In the genomic region with DNA sequence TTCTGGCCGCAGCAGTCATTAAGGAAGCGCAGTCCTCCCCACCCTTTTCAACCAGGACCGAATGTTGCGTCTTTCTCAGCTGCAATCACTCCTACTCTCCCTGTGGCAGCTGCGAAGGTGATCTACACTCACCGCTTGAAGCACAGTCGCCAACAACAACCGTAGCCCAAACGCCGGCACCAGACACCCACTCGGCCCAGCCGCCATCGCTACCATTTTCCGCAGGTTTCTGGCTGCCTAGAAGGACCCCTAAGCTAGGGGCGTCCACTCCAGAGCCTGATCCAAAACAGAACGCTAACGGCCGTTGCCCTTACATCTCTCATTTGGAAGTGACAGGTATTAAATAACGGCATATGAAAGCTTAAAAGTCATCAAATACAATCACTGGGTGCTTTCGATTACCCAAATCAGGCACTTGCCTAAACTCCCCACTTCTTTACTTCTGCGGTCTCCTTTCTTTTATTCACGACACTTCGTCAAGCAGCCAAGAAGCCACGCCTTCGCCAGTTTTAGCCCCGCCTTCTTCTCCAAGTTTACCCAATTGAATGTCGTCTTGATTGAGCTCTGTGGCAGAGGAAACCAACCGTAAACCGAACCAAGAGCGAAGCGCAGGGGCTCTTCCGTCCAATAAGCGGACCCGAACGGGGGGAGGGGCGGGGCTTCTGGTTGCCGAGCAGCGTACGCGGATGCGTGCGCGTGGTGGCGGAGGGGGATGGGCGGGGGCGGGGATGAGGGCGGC, we compare ENCODE assay signal across 1 cellular context.
TF ChIP-seq lines count a peak whose summit lies in the region.

TSS of gene SELENOF (minus strand) at position 231 of the 739 bp plus-strand sequence. CDS start at position 216, 15 bp downstream.

TF ChIP-seq in SK-N-SH, 30 proteins besides CTCF, POLR2A, EP300 and RAD21 (continued from another document):
- peak; percentile 9; the same call in 1 of the 2 replicates for TF ChIP-seq REST (IDR thresholded peaks at IDR 0.05; ENCODE audit: low read depth, low read length)
- TF ChIP-seq FOSL2 (IDR thresholded peaks at IDR 0.05; ENCODE audit: borderline replicate concordance, low read depth): no peak
- peak; percentile 94 for TF ChIP-seq YY1 (IDR thresholded peaks at IDR 0.05; ENCODE audit: low read depth)
- no peak for TF ChIP-seq SMC3 (IDR thresholded peaks at IDR 0.05; ENCODE audit: low read depth, low read length)
- no peak for TF ChIP-seq NRF1 (IDR thresholded peaks at IDR 0.05; ENCODE audit: low read depth, low read length)
- peak; percentile 11 for TF ChIP-seq CHD2 (IDR thresholded peaks at IDR 0.05; ENCODE audit: low read length, partially characterized antibody)
- peak; percentile 97 for TF ChIP-seq POLR2AphosphoS5 (IDR thresholded peaks at IDR 0.05; ENCODE audit: low read depth, low read length)
- no peak for TF ChIP-seq RXRA (IDR thresholded peaks at IDR 0.05; ENCODE audit: borderline replicate concordance, low read depth)
- no peak for TF ChIP-seq ZBTB33 (IDR thresholded peaks at IDR 0.05; ENCODE audit: borderline replicate concordance, low read depth)
- TF ChIP-seq SIN3A (IDR thresholded peaks at IDR 0.05; ENCODE audit: borderline replicate concordance, low read depth, low read length): peak; percentile 69; the same call in 1 of the 2 replicates
- TF ChIP-seq, protein P1, sequence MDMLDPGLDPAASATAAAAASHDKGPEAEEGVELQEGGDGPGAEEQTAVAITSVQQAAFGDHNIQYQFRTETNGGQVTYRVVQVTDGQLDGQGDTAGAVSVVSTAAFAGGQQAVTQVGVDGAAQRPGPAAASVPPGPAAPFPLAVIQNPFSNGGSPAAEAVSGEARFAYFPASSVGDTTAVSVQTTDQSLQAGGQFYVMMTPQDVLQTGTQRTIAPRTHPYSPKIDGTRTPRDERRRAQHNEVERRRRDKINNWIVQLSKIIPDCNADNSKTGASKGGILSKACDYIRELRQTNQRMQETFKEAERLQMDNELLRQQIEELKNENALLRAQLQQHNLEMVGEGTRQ (IDR thresholded peaks at IDR 0.05; ENCODE audit: borderline replicate concordance, low read depth, low read length): no peak
